12 cellular contexts compared by ENCODE assay signal in genomic region chr15:75659928-75660645, GRCh38. TPM values are rescaled to one million over a fixed set of nuclear protein-coding genes. Genes with fewer than 3 reads are reported as not detected.
DNase-seq lines count a peak whose midpoint lies in the region; ATAC-seq and TF ChIP-seq lines count a peak whose summit lies in the region.
"Had no signal": no experiment of that assay in that cellular context is flagged by ENCODE, and none has a peak within 500 bp of the region (broad histone marks: within the 10 kb centered on the region; RNA-seq: fewer than 3 reads in every experiment).

No MANE protein-coding gene starts in this region.

- DNase-seq in AG04450 (ENCODE audit: low read depth, low spot score) (no peak), NCI-H524 (lab: John Stamatoyannopoulos, UW) (peak; percentile 63 to 93), epithelial cell of prostate (ENCODE audit: low read depth, low spot score) (no peak), prostate gland (ENCODE audit: low spot score) (no peak), NCI-H2107 (lab: John Stamatoyannopoulos, UW) (no peak), ACHN (no peak), globus pallidus (ENCODE audit: low spot score) (no peak)
- DNase-seq: activated CD8-positive, alpha-beta memory T cell treated with anti-CD3 and anti-CD28 coated beads, Interleukin-2, amount 50 U/mL, for 4 hours; CD4-positive, CD25-positive, alpha-beta regulatory T cell; NCI-H1105 had no signal

- TF ChIP-seq CTCF in AG04450 (IDR thresholded peaks at IDR 0.05; ENCODE audit: low read depth, low read length) (no peak), prostate gland (IDR thresholded peaks at IDR 0.05) (no peak)

- 69% methylated on average over 17 of the region's 17 CpGs for WGBS in prostate gland

- peaks cover 11% of the 10 kb centered on the region for H3K4me1 ChIP-seq in prostate gland (replicated peaks)

- H3K4me3 ChIP-seq in AG04450 (ENCODE audit: low read depth, low read length) (no peak overlapping the region), prostate gland (no peak overlapping the region)
- H3K4me3 ChIP-seq: body of pancreas had no signal

- TF ChIP-seq POLR2A in prostate gland (IDR thresholded peaks at IDR 0.05): no peak

- in situ Hi-C loops in ACHN (cut with HindIII; ENCODE audit: low pct_ligation_motif_present, low pct_unique_long_range_greater_than_20kb, low sequenced_read_pairs): no loop called here

- ATAC-seq in HG03039 (IDR thresholded peaks at IDR 0.05; ENCODE audit: unreplicated experiment): no peak

- peak overlapping the region; percentile 98 for H3K27ac ChIP-seq in AG04450 (ENCODE audit: low read depth, low read length)
- peak overlapping the region; percentile 98 for H3K27ac ChIP-seq in epithelial cell of prostate
- peak overlapping the region; percentile 74 to 79 for H3K27ac ChIP-seq in prostate gland

- H3K9me3 ChIP-seq in AG04450 (ENCODE audit: control insufficient read depth, insufficient read depth, low read length) (no peaks in the 10 kb centered on the region), prostate gland (no peaks in the 10 kb centered on the region)
- H3K9me3 ChIP-seq: body of pancreas had no signal

- no peaks in the 10 kb centered on the region for H3K36me3 ChIP-seq in prostate gland

- CTCF ChIA-PET in AG04450 (lab: Charles Lee): interaction anchor here (1.2 to 2.1 kb wide), 3 partner anchors 12 to 24 kb away, joined by 8 to 10 read pairs (median 8); partner anchors contain the start of gene SNX33

- H3K27me3 ChIP-seq in AG04450 (ENCODE audit: control insufficient read depth, insufficient read depth, low read length): no peaks in the 10 kb centered on the region
- no peaks in the 10 kb centered on the region for H3K27me3 ChIP-seq in prostate gland (replicated peaks; ENCODE audit: insufficient read depth)
- H3K27me3 ChIP-seq: body of pancreas had no signal

- intact Hi-C loops in prostate gland (cut with DNase I): no loop called here

- POLR2A ChIA-PET in AG04450 (lab: Yijun Ruan, JAX): interaction anchor here (0.6 to 1.8 kb wide), 3 partner anchors 12 to 20 kb away, joined by 3 to 32 read pairs (median 31); partner anchors contain the start of genes IMP3 and SNX33

RNA-seq across cellular contexts. Expression of gene SNX33, which starts 12.4 kb away (rescaled TPM):
- 14.2 and 17.4 TPM in 2 replicates for polyA plus RNA-seq in AG04450 (2011; rRNA removed)
- 26.2 and 34.8 TPM in 2 replicates for polyA minus RNA-seq in AG04450 (2011; rRNA and poly(A)+ RNA removed)
- 10 to 100 TPM; 23.6 to 25.6 TPM for total RNA-seq in prostate gland

RNA-seq across cellular contexts. Expression of gene IMP3, which starts 20.1 kb away (rescaled TPM):
- polyA plus RNA-seq in AG04450 (2011; rRNA removed): 38.9 and 42.3 TPM in 2 replicates
- polyA minus RNA-seq in AG04450 (2011; rRNA and poly(A)+ RNA removed): 13.3 and 16.3 TPM in 2 replicates
- 100 to 1,000 TPM; 125 to 277 TPM for total RNA-seq in prostate gland

RNA-seq across cellular contexts. Expression of gene SNUPN, which starts 34.6 kb away (rescaled TPM):
- polyA plus RNA-seq in AG04450 (2011; rRNA removed): 31.1 and 36.6 TPM in 2 replicates
- 20.2 and 23.6 TPM in 2 replicates for polyA minus RNA-seq in AG04450 (2011; rRNA and poly(A)+ RNA removed)
- total RNA-seq in prostate gland: 10 to 100 TPM; 17.7 to 21.6 TPM

RNA-seq across cellular contexts. Expression of gene CSPG4, which starts 52.6 kb away (rescaled TPM):
- 5.8 and 8.4 TPM in 2 replicates for polyA plus RNA-seq in AG04450 (2011; rRNA removed)
- polyA minus RNA-seq in AG04450 (2011; rRNA and poly(A)+ RNA removed): 11.9 and 14.1 TPM in 2 replicates
- 10 to 100 TPM; 14.3 to 29.4 TPM for total RNA-seq in prostate gland
- total RNA-seq: CD4-positive, CD25-positive, alpha-beta regulatory T cell had no signal
- polyA plus RNA-seq: CD4-positive, CD25-positive, alpha-beta regulatory T cell had no signal

Comparison
In these comparisons a context has a peak if more than half of its experiments do, and no peak if none do; other contexts are left out.
1. DNase-seq: peak in NCI-H524 (2 of 2); none in AG04450 (single experiment), epithelial cell of prostate (single experiment), prostate gland (single experiment), NCI-H2107 (single experiment), ACHN (single experiment) and globus pallidus (single experiment).
2. Peak in every context shown above with its lines, with median percentiles within 50 percentile points of each other: H3K27ac ChIP-seq.